In genomic region chr2:224145751-224146355, GRCh38 we compare ENCODE assay signal across 12 cellular contexts.
DNase-seq lines count a peak whose midpoint lies in the region; ATAC-seq and TF ChIP-seq lines count a peak whose summit lies in the region.
"Had no signal": no experiment of that assay in that cellular context is flagged by ENCODE, and none has a peak within 500 bp of the region (broad histone marks: within the 10 kb centered on the region; RNA-seq: fewer than 3 reads in every experiment).

No MANE protein-coding gene starts in this region.

- H3K27ac ChIP-seq in RWPE1 = no peak overlapping the region
- H3K27ac ChIP-seq: SK-N-MC, upper lobe of right lung had no signal

- in situ Hi-C loops in KBM-7 (cut with MboI; ENCODE audit: low pct_unique_long_range_greater_than_20kb, low sequenced_read_pairs) = no loop called here

- TF ChIP-seq CTCF in RWPE1 (conservative IDR thresholded peaks at IDR 0.05; ENCODE audit: low read depth) = no peak
- TF ChIP-seq CTCF in fibroblast of mammary gland (conservative IDR thresholded peaks at IDR 0.05; ENCODE audit: control insufficient read depth, insufficient read depth, low read depth, low read length) = no peak

- peak; percentile 93 for DNase-seq in ELR (ENCODE audit: low read depth)
- peak; percentile 60 for DNase-seq in RWPE1 (ENCODE audit: low spot score)
- peak; percentile 93 for DNase-seq in fibroblast of mammary gland (ENCODE audit: low read depth)
- peak; percentile 95 for DNase-seq in pulmonary artery endothelial cell (ENCODE audit: low read depth, low spot score)
- DNase-seq in NCI-H2107 treated with DMSO at 0.1 percent for 48 hours (lab: John Stamatoyannopoulos, UW; ENCODE audit: unreplicated experiment) = no peak
- no peak for DNase-seq in KBM-7
- DNase-seq: NCI-H1694 treated with DMSO at 0.1 percent for 48 hours, upper lobe of right lung had no signal

- ATAC-seq in HG02973 (IDR thresholded peaks at IDR 0.05; ENCODE audit: unreplicated experiment) (no peak), GM19467 (IDR thresholded peaks at IDR 0.05; ENCODE audit: unreplicated experiment) (no peak)
- ATAC-seq: left lobe of liver, upper lobe of right lung had no signal

- POLR2A ChIA-PET in RWPE1 (lab: Yijun Ruan, JAX; ENCODE audit: low non-redundant PET) = no interaction called here

- CTCF ChIA-PET in RWPE1 (lab: Yijun Ruan, JAX) = interaction anchor here (0.6 to 0.7 kb wide), 2 partner anchors 32 to 152 kb away, joined by 3 read pairs; no protein-coding TSS in a partner anchor

- no peak overlapping the region for H3K4me3 ChIP-seq in fibroblast of mammary gland (ENCODE audit: control insufficient read depth, low read depth, low read length)
- H3K4me3 ChIP-seq: SK-N-MC, upper lobe of right lung had no signal

Comparison
In these comparisons a context has a peak if more than half of its experiments do, and no peak if none do; other contexts are left out.
1. DNase-seq: peak in ELR (single experiment), RWPE1 (single experiment), fibroblast of mammary gland (single experiment) and pulmonary artery endothelial cell (single experiment); none in NCI-H2107 treated with DMSO at 0.1 percent for 48 hours (single experiment) and KBM-7 (single experiment).